1 cellular context compared by ENCODE assay signal in genomic region chr9:69213647-69214046, GRCh38.
TF ChIP-seq lines count a peak whose summit lies in the region.

No MANE protein-coding gene starts in this region.

TF ChIP-seq in WTC11, 78 proteins besides CTCF, POLR2A, EP300 and RAD21 (continued from another document):
- TF ChIP-seq, protein P1, sequence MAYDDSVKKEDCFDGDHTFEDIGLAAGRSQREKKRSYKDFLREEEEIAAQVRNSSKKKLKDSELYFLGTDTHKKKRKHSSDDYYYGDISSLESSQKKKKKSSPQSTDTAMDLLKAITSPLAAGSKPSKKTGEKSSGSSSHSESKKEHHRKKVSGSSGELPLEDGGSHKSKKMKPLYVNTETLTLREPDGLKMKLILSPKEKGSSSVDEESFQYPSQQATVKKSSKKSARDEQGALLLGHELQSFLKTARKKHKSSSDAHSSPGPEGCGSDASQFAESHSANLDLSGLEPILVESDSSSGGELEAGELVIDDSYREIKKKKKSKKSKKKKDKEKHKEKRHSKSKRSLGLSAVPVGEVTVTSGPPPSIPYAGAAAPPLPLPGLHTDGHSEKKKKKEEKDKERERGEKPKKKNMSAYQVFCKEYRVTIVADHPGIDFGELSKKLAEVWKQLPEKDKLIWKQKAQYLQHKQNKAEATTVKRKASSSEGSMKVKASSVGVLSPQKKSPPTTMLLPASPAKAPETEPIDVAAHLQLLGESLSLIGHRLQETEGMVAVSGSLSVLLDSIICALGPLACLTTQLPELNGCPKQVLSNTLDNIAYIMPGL (CRISPR knock-in tag; IDR thresholded peaks at IDR 0.05) = no peak
- TF ChIP-seq E2F5 (CRISPR knock-in tag; IDR thresholded peaks at IDR 0.05) (no peak), SMAD4 (CRISPR knock-in tag; IDR thresholded peaks at IDR 0.05) (no peak), CBFB (CRISPR knock-in tag; IDR thresholded peaks at IDR 0.05; ENCODE audit: low read depth) (no peak), AFF4 (CRISPR knock-in tag; IDR thresholded peaks at IDR 0.05; ENCODE audit: borderline replicate concordance) (no peak), ZNF121 (CRISPR knock-in tag; IDR thresholded peaks at IDR 0.05) (no peak), NFYB (CRISPR knock-in tag; conservative IDR thresholded peaks at IDR 0.05; ENCODE audit: low read depth) (no peak), NR1H2 (CRISPR knock-in tag; IDR thresholded peaks at IDR 0.05) (no peak), MLX (CRISPR knock-in tag; IDR thresholded peaks at IDR 0.05) (no peak)
- TF ChIP-seq, protein P2, sequence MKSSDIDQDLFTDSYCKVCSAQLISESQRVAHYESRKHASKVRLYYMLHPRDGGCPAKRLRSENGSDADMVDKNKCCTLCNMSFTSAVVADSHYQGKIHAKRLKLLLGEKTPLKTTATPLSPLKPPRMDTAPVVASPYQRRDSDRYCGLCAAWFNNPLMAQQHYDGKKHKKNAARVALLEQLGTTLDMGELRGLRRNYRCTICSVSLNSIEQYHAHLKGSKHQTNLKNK (CRISPR knock-in tag; IDR thresholded peaks at IDR 0.05) = no peak
- TF ChIP-seq, protein P3, sequence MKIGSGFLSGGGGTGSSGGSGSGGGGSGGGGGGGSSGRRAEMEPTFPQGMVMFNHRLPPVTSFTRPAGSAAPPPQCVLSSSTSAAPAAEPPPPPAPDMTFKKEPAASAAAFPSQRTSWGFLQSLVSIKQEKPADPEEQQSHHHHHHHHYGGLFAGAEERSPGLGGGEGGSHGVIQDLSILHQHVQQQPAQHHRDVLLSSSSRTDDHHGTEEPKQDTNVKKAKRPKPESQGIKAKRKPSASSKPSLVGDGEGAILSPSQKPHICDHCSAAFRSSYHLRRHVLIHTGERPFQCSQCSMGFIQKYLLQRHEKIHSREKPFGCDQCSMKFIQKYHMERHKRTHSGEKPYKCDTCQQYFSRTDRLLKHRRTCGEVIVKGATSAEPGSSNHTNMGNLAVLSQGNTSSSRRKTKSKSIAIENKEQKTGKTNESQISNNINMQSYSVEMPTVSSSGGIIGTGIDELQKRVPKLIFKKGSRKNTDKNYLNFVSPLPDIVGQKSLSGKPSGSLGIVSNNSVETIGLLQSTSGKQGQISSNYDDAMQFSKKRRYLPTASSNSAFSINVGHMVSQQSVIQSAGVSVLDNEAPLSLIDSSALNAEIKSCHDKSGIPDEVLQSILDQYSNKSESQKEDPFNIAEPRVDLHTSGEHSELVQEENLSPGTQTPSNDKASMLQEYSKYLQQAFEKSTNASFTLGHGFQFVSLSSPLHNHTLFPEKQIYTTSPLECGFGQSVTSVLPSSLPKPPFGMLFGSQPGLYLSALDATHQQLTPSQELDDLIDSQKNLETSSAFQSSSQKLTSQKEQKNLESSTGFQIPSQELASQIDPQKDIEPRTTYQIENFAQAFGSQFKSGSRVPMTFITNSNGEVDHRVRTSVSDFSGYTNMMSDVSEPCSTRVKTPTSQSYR (CRISPR knock-in tag; IDR thresholded peaks at IDR 0.05) = no peak
TF ChIP-seq in WTC11: peak in this region for 0.
